In genomic region chr19:56155124-56155687, GRCh38 we compare ENCODE assay signal across 1 cellular context.
TF ChIP-seq lines count a peak whose summit lies in the region.

No MANE protein-coding gene starts in this region.

TF ChIP-seq in SK-N-SH, 30 proteins besides CTCF, POLR2A, EP300 and RAD21:
- TF ChIP-seq FOXM1 (IDR thresholded peaks at IDR 0.05; ENCODE audit: low read depth), result no peak
- TF ChIP-seq USF2 (IDR thresholded peaks at IDR 0.05; ENCODE audit: borderline replicate concordance, low read depth, low read length), result no peak
- no peak for TF ChIP-seq FOXJ3 (CRISPR knock-in tag; IDR thresholded peaks at IDR 0.05)
- no peak for TF ChIP-seq FOSL2 (IDR thresholded peaks at IDR 0.05; ENCODE audit: borderline replicate concordance, low read depth)
- TF ChIP-seq TAF1 (IDR thresholded peaks at IDR 0.05; ENCODE audit: borderline replicate concordance, low read depth, low read length), result no peak
- TF ChIP-seq NRF1 (IDR thresholded peaks at IDR 0.05; ENCODE audit: low read depth, low read length), result no peak
- no peak for TF ChIP-seq MAX (IDR thresholded peaks at IDR 0.05; ENCODE audit: low read depth)
- TF ChIP-seq POLR2AphosphoS5 (IDR thresholded peaks at IDR 0.05; ENCODE audit: low read depth, low read length), result no peak
- no peak for TF ChIP-seq SMC3 (IDR thresholded peaks at IDR 0.05; ENCODE audit: low read depth, low read length)
- no peak for TF ChIP-seq PBX3 (IDR thresholded peaks at IDR 0.05)
- no peak for TF ChIP-seq NFIC (IDR thresholded peaks at IDR 0.05; ENCODE audit: borderline replicate concordance)
- no peak for TF ChIP-seq RFX5 (IDR thresholded peaks at IDR 0.05; ENCODE audit: low read length)
- no peak for TF ChIP-seq USF1 (IDR thresholded peaks at IDR 0.05; ENCODE audit: borderline replicate concordance, low read depth)
- no peak for TF ChIP-seq MXI1 (IDR thresholded peaks at IDR 0.05; ENCODE audit: low read depth, low read length)
- TF ChIP-seq CHD2 (IDR thresholded peaks at IDR 0.05; ENCODE audit: low read length, partially characterized antibody), result no peak
- no peak for TF ChIP-seq IRF3 (IDR thresholded peaks at IDR 0.05; ENCODE audit: low read depth, low read length)
